Comparison of ENCODE assay signal across 7 cellular contexts in the genomic region with DNA sequence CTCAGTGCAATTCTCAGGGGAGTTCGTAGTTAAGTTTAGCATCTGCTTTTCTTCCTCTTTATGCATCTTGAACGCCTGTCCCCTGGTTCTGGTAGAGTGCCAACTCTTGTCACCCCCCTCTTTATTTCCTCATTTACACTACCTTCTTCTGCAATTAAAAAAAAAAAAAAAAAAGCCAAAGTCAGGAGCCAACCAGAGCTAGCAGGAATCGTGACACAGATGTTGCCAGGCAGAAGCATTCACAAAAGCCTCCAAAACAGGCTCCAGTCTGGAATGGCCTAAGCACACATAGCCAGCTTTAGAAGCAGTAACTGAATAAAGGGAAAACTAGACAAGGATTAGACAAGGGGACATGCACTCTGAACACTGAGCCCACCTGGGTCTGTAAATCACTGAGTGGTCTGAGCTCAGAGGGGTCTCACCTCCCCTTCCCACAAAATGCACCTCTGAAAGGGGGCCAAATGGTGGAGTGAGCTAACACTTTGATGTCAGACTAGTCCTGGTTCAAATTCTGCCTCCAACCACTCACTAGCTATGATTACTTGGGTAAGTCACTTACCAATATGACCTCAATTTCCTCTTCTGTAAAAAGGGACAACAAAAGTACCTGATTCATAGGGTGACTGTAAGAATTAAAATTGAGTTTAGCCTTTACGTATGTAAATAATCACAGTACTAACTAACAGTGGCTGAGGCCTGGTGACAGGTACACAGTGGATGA. TPM values are rescaled to one million over a fixed set of nuclear protein-coding genes. Genes with fewer than 3 reads are reported as not detected.
DNase-seq lines count a peak whose midpoint lies in the region; ATAC-seq, FAIRE-seq and TF ChIP-seq lines count a peak whose summit lies in the region.

No MANE protein-coding gene starts in this region.

- H3K36me3 ChIP-seq in small intestine (ENCODE audit: control insufficient read depth in 2 of 2, insufficient read depth in 2 of 2, low read length in 2 of 2), result peaks cover 0 to 2% of the 10 kb centered on the region in 2 donors

- no peaks in the 10 kb centered on the region for H3K27me3 ChIP-seq in small intestine (ENCODE audit: control insufficient read depth in 2 of 2, insufficient read depth in 2 of 2, low read length in 2 of 2)

- TF ChIP-seq POLR2A in GM10847 (IDR thresholded peaks at IDR 0.05; ENCODE audit: extremely low read depth, insufficient read length) (peak; percentile 28), NB4 (IDR thresholded peaks at IDR 0.05; ENCODE audit: extremely low read depth, insufficient read length) (no peak)

- in situ Hi-C loops in T47D (cut with HindIII; ENCODE audit: low pct_unique_long_range_greater_than_20kb, low sequenced_read_pairs), result no loop called here

- peak; percentile 96 for DNase-seq in NB4 (ENCODE audit: low read depth)
- DNase-seq in SW 1271 (lab: John Stamatoyannopoulos, UW), result peak; percentile 32 to 84
- DNase-seq in T47D (ENCODE audit: low read depth in 1 of 2, low spot score in 1 of 2), result peak; percentile 83 to 91
- peak; percentile 79 for DNase-seq in iPS-NIHi7 (ENCODE audit: extremely low spot score)
- peak; percentile 87 for DNase-seq in small intestine

- WGBS in small intestine, 3 donors, result 10 to 12% (median 10%) methylated on average over 4 of the region's 4 CpGs

- FAIRE-seq in small intestine (lab: Jason Lieb, UNC), result no peak

- ATAC-seq in GM21717 (IDR thresholded peaks at IDR 0.05; ENCODE audit: unreplicated experiment), result no peak

- no peaks in the 10 kb centered on the region for H3K4me1 ChIP-seq in small intestine (ENCODE audit: control insufficient read depth in 2 of 2, insufficient read depth in 1 of 2, low read depth in 1 of 2, low read length in 1 of 2)

- no peak overlapping the region for H3K4me3 ChIP-seq in NB4 (ENCODE audit: low read depth, low read length)
- H3K4me3 ChIP-seq in small intestine (ENCODE audit: low read depth in 1 of 2, low read length in 2 of 2), result peak overlapping the region; percentile 45 to 77

- no peak for TF ChIP-seq CTCF in NB4 (IDR thresholded peaks at IDR 0.05; ENCODE audit: low read depth, low read length)

- H3K27ac ChIP-seq in small intestine (ENCODE audit: low read depth in 1 of 2, low read length in 1 of 2), result peak overlapping the region; percentile 96

- no peaks in the 10 kb centered on the region for H3K9me3 ChIP-seq in small intestine (ENCODE audit: control insufficient read depth, low read depth)

RNA-seq across cellular contexts. Expression of gene CD74, which starts 2.0 kb away (rescaled TPM):
- 100 to 1,000 TPM; 288 to 939 (median 792) TPM for polyA plus RNA-seq in small intestine

RNA-seq across cellular contexts. Expression of gene RPS14, which starts 38.9 kb away (rescaled TPM):
- polyA plus RNA-seq in small intestine, result 1,000 to 10,000 TPM; 2,980 to 5,825 (median 5,408) TPM

RNA-seq across cellular contexts. Expression of gene TCOF1, which starts 53.2 kb away (rescaled TPM):
- 10 to 100 TPM; 18.3 to 29.7 (median 19.3) TPM for polyA plus RNA-seq in small intestine
